Comparison of ENCODE assay signal across 15 cellular contexts in genomic region chr1:226268421-226269124, GRCh38. TPM values are rescaled to one million over a fixed set of nuclear protein-coding genes. Genes with fewer than 3 reads are reported as not detected.
DNase-seq lines count a peak whose midpoint lies in the region; ATAC-seq, FAIRE-seq and TF ChIP-seq lines count a peak whose summit lies in the region.
"Had no signal": no experiment of that assay in that cellular context is flagged by ENCODE, and none has a peak within 500 bp of the region (broad histone marks: within the 10 kb centered on the region; RNA-seq: fewer than 3 reads in every experiment).

No MANE protein-coding gene starts in this region.

- no peaks in the 10 kb centered on the region for H4K20me1 ChIP-seq in smooth muscle cell (ENCODE audit: low read depth)

- TF ChIP-seq POLR2A in H54 (IDR thresholded peaks at IDR 0.05; ENCODE audit: low read depth, low read length): no peak

- no peak overlapping the region for H3K4me3 Mint-ChIP-seq in WTC11
- H3K4me3 Mint-ChIP-seq: memory B cell had no signal

- CTCF ChIA-PET in WTC11 (lab: Charles Lee): no interaction called here

- H3K4me3 ChIP-seq in foreskin fibroblast (ENCODE audit: low read depth in 1 of 2, low read length in 2 of 2): no peak overlapping the region
- H3K4me3 ChIP-seq in smooth muscle cell: no peak overlapping the region

- peak; percentile 66 for FAIRE-seq in H54 (lab: Jason Lieb, UNC)
- FAIRE-seq: GM12891 had no signal

- H2AFZ ChIP-seq in smooth muscle cell (ENCODE audit: low read depth): no peak overlapping the region

- H3K9me3 ChIP-seq in smooth muscle cell (replicated peaks; ENCODE audit: low read depth): no peaks in the 10 kb centered on the region

- H3K4me1 Mint-ChIP-seq in WTC11: no peaks in the 10 kb centered on the region
- H3K4me1 Mint-ChIP-seq: memory B cell had no signal

- H3K9me3 Mint-ChIP-seq in WTC11: no peaks in the 10 kb centered on the region
- H3K9me3 Mint-ChIP-seq: memory B cell had no signal

- DNase-seq in H54 (ENCODE audit: insufficient read length, low spot score) (peak; percentile 23), WTC11 (ENCODE audit: low spot score) (no peak), foreskin fibroblast (peak; percentile 57 to 75), smooth muscle cell (lab: John Stamatoyannopoulos, UW; ENCODE audit: unreplicated experiment) (no peak), omental fat pad (ENCODE audit: low spot score) (no peak)
- DNase-seq: activated CD8-positive, alpha-beta memory T cell treated with anti-CD3 and anti-CD28 coated beads, Interleukin-2, amount 50 U/mL, for 48 hours; H7; NCI-H82; SIG-M5 had no signal

- H3K27ac Mint-ChIP-seq in WTC11: peak overlapping the region; percentile 16; the same call in 1 of the 2 replicates
- H3K27ac Mint-ChIP-seq: memory B cell had no signal

- ATAC-seq in WTC11 (no peak), omental fat pad (ENCODE audit: low FRiP score) (no peak), GM21423 (IDR thresholded peaks at IDR 0.05; ENCODE audit: unreplicated experiment) (no peak), HG02798 (IDR thresholded peaks at IDR 0.05; ENCODE audit: poor library complexity, unreplicated experiment) (no peak)

- POLR2A ChIA-PET in WTC11 (lab: Charles Lee): no interaction called here

- H3K79me2 ChIP-seq in smooth muscle cell (ENCODE audit: low read depth): no peaks in the 10 kb centered on the region

- H3K36me3 ChIP-seq in smooth muscle cell (ENCODE audit: low read depth): no peaks in the 10 kb centered on the region

- peaks cover 4% of the 10 kb centered on the region for H3F3A ChIP-seq in smooth muscle cell (ENCODE audit: low read depth)

- no peak overlapping the region for H3K4me2 ChIP-seq in smooth muscle cell

- H3K27me3 ChIP-seq in smooth muscle cell (ENCODE audit: low read depth): no peaks in the 10 kb centered on the region

- H3K36me3 Mint-ChIP-seq in WTC11: peaks cover 9% of the 10 kb centered on the region

- H3K27ac ChIP-seq in smooth muscle cell (ENCODE audit: low read depth): peak overlapping the region; percentile 25

- H3K4me1 ChIP-seq in smooth muscle cell (ENCODE audit: low read depth): no peaks in the 10 kb centered on the region

- TF ChIP-seq CTCF in WTC11 (IDR thresholded peaks at IDR 0.05) (no peak), foreskin fibroblast (IDR thresholded peaks at IDR 0.05; ENCODE audit: low read depth, low read length) (no peak), smooth muscle cell (IDR thresholded peaks at IDR 0.05; ENCODE audit: borderline replicate concordance, insufficient read depth, poor library complexity, severe bottlenecking) (no peak), omental fat pad (IDR thresholded peaks at IDR 0.05) (no peak)

- no peaks in the 10 kb centered on the region for H3K27me3 Mint-ChIP-seq in WTC11 (ENCODE audit: low read depth)
- H3K27me3 Mint-ChIP-seq: memory B cell had no signal

- no peak overlapping the region for H3K9ac ChIP-seq in smooth muscle cell (ENCODE audit: low read depth)

- 85% methylated on average over 3 of the region's 3 CpGs for WGBS in smooth muscle cell (ENCODE audit: low lambda C conversion rate)

TF ChIP-seq in WTC11, 78 proteins besides CTCF, POLR2A, EP300 and RAD21:
- TF ChIP-seq ZNF317 (CRISPR knock-in tag; IDR thresholded peaks at IDR 0.05; ENCODE audit: borderline replicate concordance, low read depth): no peak
- TF ChIP-seq OVOL2 (CRISPR knock-in tag; IDR thresholded peaks at IDR 0.05; ENCODE audit: borderline replicate concordance): no peak
- TF ChIP-seq RELA (CRISPR knock-in tag; IDR thresholded peaks at IDR 0.05; ENCODE audit: borderline replicate concordance): no peak
- no peak for TF ChIP-seq ZNF281 (CRISPR knock-in tag; IDR thresholded peaks at IDR 0.05)
- no peak for TF ChIP-seq ZNF232 (CRISPR knock-in tag; IDR thresholded peaks at IDR 0.05)
- TF ChIP-seq MYBL2 (CRISPR knock-in tag; IDR thresholded peaks at IDR 0.05): no peak
- TF ChIP-seq ZNF532 (CRISPR knock-in tag; IDR thresholded peaks at IDR 0.05; ENCODE audit: borderline replicate concordance): no peak
- no peak for TF ChIP-seq NFYB (CRISPR knock-in tag; conservative IDR thresholded peaks at IDR 0.05; ENCODE audit: low read depth)
- TF ChIP-seq CREM (CRISPR knock-in tag; IDR thresholded peaks at IDR 0.05): no peak

RNA-seq across cellular contexts. Expression of gene LIN9, which starts 40.4 kb away (rescaled TPM):
- total RNA-seq in WTC11 (2021) (10.4 to 15.7 TPM (median 10.7 TPM) in 3 replicates), smooth muscle cell (7.8 and 8.2 TPM in 2 replicates), omental fat pad (1 to 10 TPM; 1.6 to 6.0 (median 2.3) TPM)
- polyA plus RNA-seq in smooth muscle cell: 2.2 and 3.7 TPM in 2 replicates

RNA-seq across cellular contexts. Expression of gene MIXL1, which starts 45.1 kb away (rescaled TPM):
- total RNA-seq in WTC11 (2021): 5.1 to 6.4 TPM (median 5.6 TPM) in 3 replicates
- total RNA-seq in smooth muscle cell: 0.04 TPM in 1 of 2 replicates, not detected in the other
- polyA plus RNA-seq in smooth muscle cell: 0.27 and 0.34 TPM in 2 replicates
- total RNA-seq in omental fat pad: under 1 TPM in 1 of 4 donors, not detected in 3; 0.84 TPM
- total RNA-seq: subcutaneous adipose tissue had no signal
- polyA plus RNA-seq: adipose tissue had no signal

Comparison
In these comparisons a context has a peak if more than half of its experiments do, and no peak if none do; other contexts are left out.
1. DNase-seq: peak in H54 (single experiment) and foreskin fibroblast (2 of 2); none in WTC11 (single experiment), smooth muscle cell (single experiment) and omental fat pad (single experiment).